Comparison of ENCODE assay signal across 8 cellular contexts in the genomic region with DNA sequence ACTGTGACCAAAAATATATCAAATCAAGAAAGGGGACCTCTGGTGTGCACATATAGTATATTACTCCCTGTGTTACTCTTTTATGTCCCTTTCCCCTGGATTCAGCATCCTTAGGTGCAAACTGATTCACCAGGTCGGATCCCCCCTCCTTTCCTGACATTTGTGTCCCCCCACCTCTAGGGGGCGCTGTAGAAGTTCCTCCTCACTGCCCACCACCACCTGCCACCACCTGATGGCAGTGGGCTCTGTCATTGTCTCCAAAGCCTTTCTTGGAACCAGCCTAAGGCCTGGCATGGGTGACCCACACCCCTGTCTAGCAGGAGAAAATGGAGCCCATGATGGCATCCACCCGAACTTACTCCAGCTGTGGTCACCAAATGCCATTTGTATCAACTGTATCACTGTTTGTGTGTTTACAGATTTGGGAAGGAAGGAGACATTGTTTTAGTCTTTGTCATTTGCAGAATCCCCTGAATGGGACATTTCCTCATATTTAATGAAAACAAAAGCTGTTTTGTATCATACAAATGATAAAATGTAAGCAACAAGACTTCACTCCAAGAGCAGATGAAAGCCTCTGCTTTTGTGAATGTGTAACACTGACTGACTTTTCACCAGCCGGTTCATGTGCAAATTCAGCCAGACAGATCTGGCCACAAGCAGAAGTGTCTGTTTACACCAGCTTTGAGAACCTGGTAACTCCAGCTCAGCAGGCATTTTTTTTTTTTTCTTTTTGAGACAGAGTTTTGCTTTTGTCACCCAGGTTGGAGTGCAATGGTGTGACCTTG.
A peak's percentile ranks its signal among the peaks of the same experiment; 100 is the strongest.
DNase-seq lines count a peak whose midpoint lies in the region; ATAC-seq, FAIRE-seq and TF ChIP-seq lines count a peak whose summit lies in the region.

No MANE protein-coding gene starts in this region.

- FAIRE-seq in GM19239 (lab: Jason Lieb, UNC) = no peak

- no peaks in the 10 kb centered on the region for H3K36me3 ChIP-seq in HCT116 (ENCODE audit: control insufficient read depth in 1 of 2, insufficient read depth in 2 of 2, low read length in 2 of 2)

- TF ChIP-seq RAD21 in HCT116 (IDR thresholded peaks at IDR 0.05; ENCODE audit: low read depth) = peak; percentile 58

- DNase-seq in AG10803 (ENCODE audit: low read depth) (peak; percentile 16), HCT116 (ENCODE audit: low read depth, low spot score) (peak; percentile 32), fibroblast of pulmonary artery (ENCODE audit: low read depth) (no peak), GM19239 (ENCODE audit: insufficient read length, low spot score) (no peak), posterior cingulate gyrus (no peak)
- peak; percentile 81 for DNase-seq in activated CD4-positive, alpha-beta T cell treated with anti-CD3 and anti-CD28 coated beads, Interleukin-2, amount 10 ng/mL, durations not matched to agents 24 days and 14 days
- peak; percentile 10 to 47 (median 35) for DNase-seq in stimulated activated CD4-positive, alpha-beta T cell treated with anti-CD3 and anti-CD28 coated beads, Interleukin-12 subunit alpha, Interleukin-12 subunit beta, amount 100 ng/mL, for 48 hours (ENCODE audit: low read depth in 2 of 3, low spot score in 1 of 3)

- TF ChIP-seq CTCF in AG10803 (conservative IDR thresholded peaks at IDR 0.05; ENCODE audit: low read length) (peak; percentile 30), HCT116 (IDR thresholded peaks at IDR 0.05 in 2 of 3, conservative IDR thresholded peaks at IDR 0.05 in 1 of 3; ENCODE audit: borderline replicate concordance in 1 of 3, insufficient read depth in 1 of 3, low read depth in 2 of 3, low read length in 2 of 3) (peak; percentile 89 to 97 (median 96)), fibroblast of pulmonary artery (IDR thresholded peaks at IDR 0.05; ENCODE audit: low read length, missing control alignments) (peak; percentile 41)

- H3K4me2 ChIP-seq in HCT116 (ENCODE audit: low read length) = no peak overlapping the region

- H3K9me3 Mint-ChIP-seq in activated CD4-positive, alpha-beta T cell treated with anti-CD3 and anti-CD28 coated beads, Interleukin-2, amount 10 ng/mL, durations not matched to agents 24 days and 14 days = no peaks in the 10 kb centered on the region

- peaks cover 35% of the 10 kb centered on the region for H3K27me3 Mint-ChIP-seq in activated CD4-positive, alpha-beta T cell treated with anti-CD3 and anti-CD28 coated beads, Interleukin-2, amount 10 ng/mL, durations not matched to agents 24 days and 14 days

- H3K27ac Mint-ChIP-seq in activated CD4-positive, alpha-beta T cell treated with anti-CD3 and anti-CD28 coated beads, Interleukin-2, amount 10 ng/mL, durations not matched to agents 24 days and 14 days = no peak overlapping the region

- H3K9me3 ChIP-seq in HCT116 (ENCODE audit: control insufficient read depth in 1 of 2, insufficient read depth in 1 of 2, low read depth in 1 of 2, low read length in 2 of 2) = no peaks in the 10 kb centered on the region

- H4K20me1 ChIP-seq in HCT116 (ENCODE audit: insufficient read depth) = no peaks in the 10 kb centered on the region

- no peaks in the 10 kb centered on the region for H3K4me1 ChIP-seq in HCT116 (ENCODE audit: control insufficient read depth in 1 of 2, insufficient read depth in 2 of 2, low read length in 2 of 2)

- ATAC-seq in HCT116 (peak; percentile 85), HG02623 (IDR thresholded peaks at IDR 0.05; ENCODE audit: unreplicated experiment) (no peak)

- no peak overlapping the region for H3K27ac ChIP-seq in HCT116 (ENCODE audit: low read depth, low read length)

- no peak overlapping the region for H2AFZ ChIP-seq in HCT116 (ENCODE audit: low read depth, low read length, poor library complexity, severe bottlenecking)

- intact Hi-C loops in HCT116 (cut with micrococcal nuclease) (no loop called here), posterior cingulate gyrus (cut with DNase I) (loop anchor here (5.0 kb wide), 1 partner anchor 43 kb away; no protein-coding TSS in a partner anchor)
- intact Hi-C loops in activated CD4-positive, alpha-beta T cell treated with anti-CD3 and anti-CD28 coated beads, Interleukin-2, amount 10 ng/mL, durations not matched to agents 24 days and 14 days (cut with micrococcal nuclease) = no loop called here

- H3K9me2 ChIP-seq in HCT116 (ENCODE audit: insufficient read depth) = no peaks in the 10 kb centered on the region

- H3K36me3 Mint-ChIP-seq in activated CD4-positive, alpha-beta T cell treated with anti-CD3 and anti-CD28 coated beads, Interleukin-2, amount 10 ng/mL, durations not matched to agents 24 days and 14 days (ENCODE audit: low read depth) = no peaks in the 10 kb centered on the region

- no TSS peak for BruUV-seq in HCT116 (replicated peaks; lab: Mats Ljungman, UMichigan)

- no peaks in the 10 kb centered on the region for H3K79me2 ChIP-seq in HCT116 (ENCODE audit: insufficient read depth, low read length)

- no peak for TF ChIP-seq POLR2A in HCT116 (IDR thresholded peaks at IDR 0.05; ENCODE audit: borderline replicate concordance, extremely low read depth, insufficient read depth, insufficient read length)

- H3K27me3 ChIP-seq in HCT116 (ENCODE audit: insufficient read depth, low read length) = no peaks in the 10 kb centered on the region

- RAD21 ChIA-PET in HCT116 (lab: Charles Lee; ENCODE audit: low non-redundant PET in 1 of 2, low total read pairs in 2 of 2, uncharacterized antibody in 2 of 2, unreplicated experiment in 2 of 2) = no interaction called here

- H3K4me3 Mint-ChIP-seq in activated CD4-positive, alpha-beta T cell treated with anti-CD3 and anti-CD28 coated beads, Interleukin-2, amount 10 ng/mL, durations not matched to agents 24 days and 14 days = no peak overlapping the region

- CTCF ChIA-PET in HCT116 (lab: Charles Lee) = interaction anchor here (1.5 kb wide), 1 partner anchor 11 kb away, joined by 6 read pairs; no protein-coding TSS in a partner anchor

- H3K9ac ChIP-seq in HCT116 (ENCODE audit: low read length) = no peak overlapping the region

- H3K4me3 ChIP-seq in AG10803 (ENCODE audit: low read length) (no peak overlapping the region), HCT116 (replicated peaks in 1 of 2; ENCODE audit: low read depth in 1 of 2, low read length in 2 of 2) (no peak overlapping the region), fibroblast of pulmonary artery (replicated peaks; ENCODE audit: low read depth, low read length) (no peak overlapping the region)

- POLR2A ChIA-PET in HCT116 (lab: Charles Lee) = no interaction called here

- no peaks in the 10 kb centered on the region for H3K4me1 Mint-ChIP-seq in activated CD4-positive, alpha-beta T cell treated with anti-CD3 and anti-CD28 coated beads, Interleukin-2, amount 10 ng/mL, durations not matched to agents 24 days and 14 days

TF ChIP-seq in HCT116, 20 proteins besides CTCF, POLR2A, EP300 and RAD21:
- TF ChIP-seq CBX3 (IDR thresholded peaks at IDR 0.05; ENCODE audit: low read depth) = peak; percentile 50; the same call in 1 of the 2 replicates
- no peak for TF ChIP-seq EGR1 (IDR thresholded peaks at IDR 0.05; ENCODE audit: low read depth)
- peak; percentile 16 for TF ChIP-seq YY1 (IDR thresholded peaks at IDR 0.05; ENCODE audit: extremely low read depth, insufficient replicate concordance, low read depth, low read length)

Comparison
In these comparisons a context has a peak if more than half of its experiments do, and no peak if none do; other contexts are left out.
1. DNase-seq: peak in AG10803 (single experiment), HCT116 (single experiment), activated CD4-positive, alpha-beta T cell treated with anti-CD3 and anti-CD28 coated beads, Interleukin-2, amount 10 ng/mL, durations not matched to agents 24 days and 14 days (single experiment) and stimulated activated CD4-positive, alpha-beta T cell treated with anti-CD3 and anti-CD28 coated beads, Interleukin-12 subunit alpha, Interleukin-12 subunit beta, amount 100 ng/mL, for 48 hours (3 of 3); none in fibroblast of pulmonary artery (single experiment), GM19239 (single experiment) and posterior cingulate gyrus (0 of 10).
2. CTCF ChIP-seq: peak in every context shown above with its lines; median percentile 96 in HCT116; 41 in fibroblast of pulmonary artery; 30 in AG10803.